Comparison of ENCODE assay signal across 9 cellular contexts in the genomic region with DNA sequence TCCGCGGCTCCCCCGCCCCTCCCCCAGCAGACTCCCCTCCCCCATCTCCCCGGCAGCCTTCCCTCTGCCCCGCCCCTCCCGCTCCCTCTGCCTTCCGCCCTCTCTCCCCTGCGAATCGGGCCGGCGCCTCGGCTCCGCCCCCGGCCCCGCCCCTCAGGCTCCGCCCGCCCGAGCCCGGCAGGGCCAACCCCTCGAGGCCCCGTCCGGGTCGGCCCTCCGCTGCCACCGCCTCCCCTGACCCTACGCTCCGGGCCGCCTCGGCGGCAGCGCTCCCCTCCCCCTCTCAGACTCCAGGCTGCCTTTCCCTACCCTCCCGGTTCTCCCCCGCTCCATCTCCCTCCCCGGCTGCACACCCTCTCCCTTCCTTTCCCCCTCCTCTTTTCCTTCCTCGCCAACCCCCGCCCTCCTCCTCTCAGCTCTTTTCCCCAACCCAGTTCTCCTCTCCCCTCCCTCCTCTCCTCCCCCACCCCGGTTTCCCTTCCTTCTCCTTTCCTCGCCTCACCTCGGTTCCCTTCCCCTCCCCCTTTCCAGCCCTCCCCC. TPM values are rescaled to one million over a fixed set of nuclear protein-coding genes. Genes with fewer than 3 reads are reported as not detected.
DNase-seq lines count a peak whose midpoint lies in the region; ATAC-seq and TF ChIP-seq lines count a peak whose summit lies in the region.
"Had no signal": no experiment of that assay in that cellular context is flagged by ENCODE, and none has a peak within 500 bp of the region (broad histone marks: within the 10 kb centered on the region; RNA-seq: fewer than 3 reads in every experiment).

No MANE protein-coding gene starts in this region.

- no peaks in the 10 kb centered on the region for H3K4me1 Mint-ChIP-seq in activated CD4-positive, alpha-beta T cell treated with anti-CD3 and anti-CD28 coated beads, Interleukin-2, amount 10 ng/mL, durations not matched to agents 24 days and 14 days
- H3K4me1 Mint-ChIP-seq in dendritic cell treated with granulocyte-macrophage colony-stimulating factor and Interleukin-4, amounts not matched to agents 40 ng/mL and 50 ng/mL, for 4 days (ENCODE audit: low read depth): peaks cover 41% of the 10 kb centered on the region

- peak; percentile 96 for ATAC-seq in GM19035 (IDR thresholded peaks at IDR 0.05; ENCODE audit: unreplicated experiment)
- peak; percentile 98 for ATAC-seq in HG03280 (IDR thresholded peaks at IDR 0.05; ENCODE audit: unreplicated experiment)
- peak; percentile 90 to 95 (median 92) for ATAC-seq in right lobe of liver

- peaks cover 0 to 2% (median 0%) of the 10 kb centered on the region in 4 donors for H3K36me3 ChIP-seq in right lobe of liver

- peak overlapping the region; percentile 86 for H3K4me3 Mint-ChIP-seq in activated CD4-positive, alpha-beta T cell treated with anti-CD3 and anti-CD28 coated beads, Interleukin-2, amount 10 ng/mL, durations not matched to agents 24 days and 14 days
- peak overlapping the region; percentile 90 for H3K4me3 Mint-ChIP-seq in dendritic cell treated with granulocyte-macrophage colony-stimulating factor and Interleukin-4, amounts not matched to agents 40 ng/mL and 50 ng/mL, for 4 days

- no peaks in the 10 kb centered on the region for H3K9me3 ChIP-seq in right lobe of liver

- TF ChIP-seq POLR2A in right lobe of liver (IDR thresholded peaks at IDR 0.05): no peak

- DNase-seq in AML-193 (lab: John Stamatoyannopoulos, UW) (peak; percentile 80 to 81), NCI-H460 (ENCODE audit: extremely low read depth, low read depth) (peak; percentile 88), right lobe of liver (peak; percentile 95 to 98 (median 97))
- DNase-seq in activated CD4-positive, alpha-beta T cell treated with anti-CD3 and anti-CD28 coated beads, Interleukin-2, amount 10 ng/mL, durations not matched to agents 24 days and 14 days: peak; percentile 96
- DNase-seq in stimulated activated CD4-positive, alpha-beta T cell treated with anti-CD3 and anti-CD28 coated beads, Interleukin-2, amount 100 ng/mL, for 48 hours: peak; percentile 80 to 85

- H3K9me3 Mint-ChIP-seq in activated CD4-positive, alpha-beta T cell treated with anti-CD3 and anti-CD28 coated beads, Interleukin-2, amount 10 ng/mL, durations not matched to agents 24 days and 14 days: no peaks in the 10 kb centered on the region
- no peaks in the 10 kb centered on the region for H3K9me3 Mint-ChIP-seq in dendritic cell treated with granulocyte-macrophage colony-stimulating factor and Interleukin-4, amounts not matched to agents 40 ng/mL and 50 ng/mL, for 4 days

- peaks cover 0 to 9% (median 2%) of the 10 kb centered on the region in 4 donors for H3K4me1 ChIP-seq in right lobe of liver

- WGBS in right lobe of liver (ENCODE audit: insufficient coverage, low coverage, low lambda C conversion rate, missing lambda C conversion rate): 3% methylated on average over 29 of the region's 39 CpGs

- intact Hi-C loops in activated CD4-positive, alpha-beta T cell treated with anti-CD3 and anti-CD28 coated beads, Interleukin-2, amount 10 ng/mL, durations not matched to agents 24 days and 14 days (cut with micrococcal nuclease): loop anchor here (1.0 to 2.0 kb wide), 4 partner anchors 57 to 173 kb away; partner anchors contain the start of genes ATP6V0E2 and ZNF862
- intact Hi-C loops in dendritic cell treated with granulocyte-macrophage colony-stimulating factor and Interleukin-4, amounts not matched to agents 40 ng/mL and 50 ng/mL, for 4 days (cut with micrococcal nuclease): loop anchor here (5.0 kb wide), 1 partner anchor 66 kb away; the partner anchor contains the start of gene ZNF862
- intact Hi-C loops in right lobe of liver (cut with DNase I): no loop called here

- TF ChIP-seq CTCF in right lobe of liver (IDR thresholded peaks at IDR 0.05): no peak

- no peaks in the 10 kb centered on the region for H3K36me3 Mint-ChIP-seq in activated CD4-positive, alpha-beta T cell treated with anti-CD3 and anti-CD28 coated beads, Interleukin-2, amount 10 ng/mL, durations not matched to agents 24 days and 14 days (ENCODE audit: low read depth)
- H3K36me3 Mint-ChIP-seq in dendritic cell treated with granulocyte-macrophage colony-stimulating factor and Interleukin-4, amounts not matched to agents 40 ng/mL and 50 ng/mL, for 4 days (ENCODE audit: low read depth): peaks cover 46% of the 10 kb centered on the region

- peak overlapping the region in 2 of 3 donors; percentile 6 to 53 for H3K27ac ChIP-seq in right lobe of liver

- H3K27me3 ChIP-seq in right lobe of liver: no peaks in the 10 kb centered on the region

- peaks cover 32% of the 10 kb centered on the region for H3K27me3 Mint-ChIP-seq in activated CD4-positive, alpha-beta T cell treated with anti-CD3 and anti-CD28 coated beads, Interleukin-2, amount 10 ng/mL, durations not matched to agents 24 days and 14 days
- H3K27me3 Mint-ChIP-seq in dendritic cell treated with granulocyte-macrophage colony-stimulating factor and Interleukin-4, amounts not matched to agents 40 ng/mL and 50 ng/mL, for 4 days: peaks cover 1% of the 10 kb centered on the region

- peak overlapping the region; percentile 37 to 64 (median 55) for H3K4me3 ChIP-seq in right lobe of liver

- no peak overlapping the region for H3K27ac Mint-ChIP-seq in activated CD4-positive, alpha-beta T cell treated with anti-CD3 and anti-CD28 coated beads, Interleukin-2, amount 10 ng/mL, durations not matched to agents 24 days and 14 days
- peak overlapping the region; percentile 87 for H3K27ac Mint-ChIP-seq in dendritic cell treated with granulocyte-macrophage colony-stimulating factor and Interleukin-4, amounts not matched to agents 40 ng/mL and 50 ng/mL, for 4 days

RNA-seq across cellular contexts. Expression of gene ZNF467, which starts 1.6 kb away (rescaled TPM):
- total RNA-seq in NCI-H460 (2014; rRNA removed; shearing (Covaris generic)): 3.3 TPM in 2 replicates
- 3.7 and 6.5 TPM in 2 replicates for polyA plus RNA-seq in NCI-H460 (2014; cell fraction: nucleus; rRNA removed)
- 0.21 TPM in 1 of 2 replicates, not detected in the other for total RNA-seq in activated CD4-positive, alpha-beta T cell treated with anti-CD3 and anti-CD28 coated beads, Interleukin-2, amount 10 ng/mL, durations not matched to agents 24 days and 14 days
- total RNA-seq in right lobe of liver: 10 to 100 TPM in 1 of 6 experiments, 1 to 10 TPM in 5; 3.6 to 14.6 (median 5.8) TPM
- total RNA-seq: T-helper 2 cell treated with Interferon-gamma antibody and Interleukin-4, amounts not matched to agents 100 ng/mL and 5 ng/mL, for 36 hours had no signal

Comparison
In these comparisons a context has a peak if more than half of its experiments do, and no peak if none do; other contexts are left out.
1. Peak in every context shown above with its lines: DNase-seq, ATAC-seq, H3K4me3 ChIP-seq and H3K27ac ChIP-seq.
2. intact Hi-C loops: an anchor here in activated CD4-positive, alpha-beta T cell treated with anti-CD3 and anti-CD28 coated beads, Interleukin-2, amount 10 ng/mL, durations not matched to agents 24 days and 14 days (1.0 to 2.0 kb wide) and dendritic cell treated with granulocyte-macrophage colony-stimulating factor and Interleukin-4, amounts not matched to agents 40 ng/mL and 50 ng/mL, for 4 days (5.0 kb wide); none called in right lobe of liver.